Comparison of ENCODE assay signal across 8 cellular contexts in the genomic region with DNA sequence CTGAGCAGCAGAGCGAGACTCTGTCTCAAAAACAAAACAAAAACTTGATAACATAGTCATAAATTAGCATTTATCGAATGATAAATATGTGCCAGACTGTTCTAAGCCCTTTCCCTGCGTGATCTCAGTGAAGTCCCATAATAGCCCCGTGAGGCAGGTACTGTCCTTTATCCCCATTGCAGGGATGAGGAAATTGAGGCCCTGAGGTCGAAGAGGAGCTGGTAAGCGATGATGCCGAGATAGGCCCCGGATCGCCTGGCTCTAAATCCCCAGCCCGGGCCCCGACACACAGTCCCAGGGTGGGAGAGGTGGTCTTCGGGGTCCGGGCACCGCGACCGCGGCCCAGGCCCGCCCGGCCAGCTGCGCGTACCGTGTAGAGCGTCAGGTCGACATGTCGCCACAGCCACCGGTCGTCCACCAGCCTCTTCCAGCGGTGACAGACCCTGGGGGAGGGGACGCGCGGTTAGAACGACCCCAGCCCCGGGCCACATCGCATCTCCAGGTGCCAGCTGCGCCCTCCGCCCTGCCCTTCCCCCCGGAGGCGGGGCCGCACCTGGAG. TPM values are rescaled to one million over a fixed set of nuclear protein-coding genes. Genes with fewer than 3 reads are reported as not detected.
DNase-seq lines count a peak whose midpoint lies in the region; FAIRE-seq and TF ChIP-seq lines count a peak whose summit lies in the region.

No MANE protein-coding gene starts in this region.

- H3K27me3 ChIP-seq in right atrium auricular region (no peaks in the 10 kb centered on the region), spleen (replicated peaks in 1 of 7) (no peaks in the 10 kb centered on the region)

- DNase-seq in HFFc6 (no peak), right atrium auricular region (ENCODE audit: low spot score) (no peak), spleen (no peak), HEK293T (ENCODE audit: extremely low spot score) (no peak), RKO (ENCODE audit: low spot score) (no peak), LoVo (ENCODE audit: low spot score) (no peak), frontal cortex (ENCODE audit: low spot score in 2 of 2) (no peak)
- no peak for DNase-seq in activated CD4-positive, alpha-beta memory T cell treated with anti-CD3 and anti-CD28 coated beads for 36 hours

- H3K4me1 ChIP-seq in right atrium auricular region (peaks cover 0 to 25% of the 10 kb centered on the region in 2 donors), spleen (peaks cover 9 to 36% (median 24%) of the 10 kb centered on the region in 6 donors)

- peaks cover 27% of the 10 kb centered on the region for H3K4me1 Mint-ChIP-seq in HFFc6 (ENCODE audit: low read depth)
- peaks cover 30% of the 10 kb centered on the region for H3K4me1 Mint-ChIP-seq in activated CD4-positive, alpha-beta memory T cell treated with anti-CD3 and anti-CD28 coated beads for 36 hours (ENCODE audit: low read depth)

- H3K9me3 Mint-ChIP-seq in HFFc6 = no peaks in the 10 kb centered on the region
- peaks cover 11% of the 10 kb centered on the region for H3K9me3 Mint-ChIP-seq in activated CD4-positive, alpha-beta memory T cell treated with anti-CD3 and anti-CD28 coated beads for 36 hours

- H3K27ac ChIP-seq in right atrium auricular region (peak overlapping the region; percentile 94 to 96), spleen (peak overlapping the region; percentile 73 to 99 (median 94))

- H3K4me3 Mint-ChIP-seq in HFFc6 = peak overlapping the region; percentile 94
- H3K4me3 Mint-ChIP-seq in activated CD4-positive, alpha-beta memory T cell treated with anti-CD3 and anti-CD28 coated beads for 36 hours = peak overlapping the region; percentile 88

- intact Hi-C loops in activated CD4-positive, alpha-beta memory T cell treated with anti-CD3 and anti-CD28 coated beads for 36 hours (cut with micrococcal nuclease) = loop anchor here (2.0 kb wide), 1 partner anchor 49 kb away; the partner anchor contains the start of gene ZNF846
- intact Hi-C loops in spleen (cut with DNase I; ENCODE audit: low total_unique reads) = no loop called here

- CTCF ChIA-PET in activated CD4-positive, alpha-beta memory T cell treated with anti-CD3 and anti-CD28 coated beads for 36 hours (lab: Charles Lee) = interaction anchor here (0.7 to 1.0 kb wide), 2 partner anchors 9 to 24 kb away, joined by 3 read pairs; no protein-coding TSS in a partner anchor
- CTCF ChIA-PET in HEK293T (lab: Yijun Ruan, JAX) = no interaction called here

- peak overlapping the region; percentile 84 to 92 for H3K4me3 ChIP-seq in right atrium auricular region
- peak overlapping the region; percentile 72 to 97 (median 90) for H3K4me3 ChIP-seq in spleen

- peaks cover 1% of the 10 kb centered on the region for H3K27me3 Mint-ChIP-seq in HFFc6 (ENCODE audit: insufficient read depth)
- no peaks in the 10 kb centered on the region for H3K27me3 Mint-ChIP-seq in activated CD4-positive, alpha-beta memory T cell treated with anti-CD3 and anti-CD28 coated beads for 36 hours

- TF ChIP-seq CTCF in HFFc6 (IDR thresholded peaks at IDR 0.05) = no peak
- no peak for TF ChIP-seq CTCF in right atrium auricular region (IDR thresholded peaks at IDR 0.05)
- TF ChIP-seq CTCF in spleen (IDR thresholded peaks at IDR 0.05 in 8 of 11, conservative IDR thresholded peaks at IDR 0.05 in 3 of 11) = no peak

- H3K27ac Mint-ChIP-seq in HFFc6 = peak overlapping the region; percentile 95
- peak overlapping the region; percentile 91 for H3K27ac Mint-ChIP-seq in activated CD4-positive, alpha-beta memory T cell treated with anti-CD3 and anti-CD28 coated beads for 36 hours

- no peak for FAIRE-seq in frontal cortex (lab: Jason Lieb, UNC)

- H3K36me3 ChIP-seq in right atrium auricular region (peaks cover 11% of the 10 kb centered on the region), spleen (peaks cover 0 to 34% (median 8%) of the 10 kb centered on the region in 6 donors)

- 4 to 18% (median 5%) methylated on average over 10 to 39 of the region's 39 CpGs for WGBS in spleen, 5 donors

- POLR2A ChIA-PET in activated CD4-positive, alpha-beta memory T cell treated with anti-CD3 and anti-CD28 coated beads for 36 hours (lab: Charles Lee) = interaction anchor here (1.0 kb wide), 1 partner anchor 9 kb away, joined by 8 read pairs; the partner anchor contains the start of gene UBL5
- POLR2A ChIA-PET in HEK293T (lab: Yijun Ruan, JAX) = interaction anchor here (1.0 to 1.9 kb wide), 4 partner anchors 9 to 383 kb away, joined by 3 to 25 read pairs (median 4); partner anchors contain the start of genes UBL5, ZNF266 and ZNF846

- no peak for TF ChIP-seq POLR2A in spleen (IDR thresholded peaks at IDR 0.05)

- H3K9me3 ChIP-seq in right atrium auricular region (no peaks in the 10 kb centered on the region), spleen (peaks cover 0 to 19% (median 12%) of the 10 kb centered on the region in 8 donors)

- peaks cover 21% of the 10 kb centered on the region for H3K36me3 Mint-ChIP-seq in HFFc6 (ENCODE audit: low read depth)
- peaks cover 25% of the 10 kb centered on the region for H3K36me3 Mint-ChIP-seq in activated CD4-positive, alpha-beta memory T cell treated with anti-CD3 and anti-CD28 coated beads for 36 hours

TF ChIP-seq in HEK293T, 16 proteins besides CTCF, POLR2A, EP300 and RAD21:
- TF ChIP-seq FOXK2 (IDR thresholded peaks at IDR 0.05) (no peak), SP1 (IDR thresholded peaks at IDR 0.05) (no peak), ELF4 (IDR thresholded peaks at IDR 0.05) (no peak), BHLHE40 (IDR thresholded peaks at IDR 0.05; ENCODE audit: borderline replicate concordance) (no peak), L3MBTL2 (conservative IDR thresholded peaks at IDR 0.05) (no peak), LEF1 (IDR thresholded peaks at IDR 0.05; ENCODE audit: borderline replicate concordance) (no peak), CTBP1 (IDR thresholded peaks at IDR 0.05; ENCODE audit: borderline replicate concordance) (no peak), ZNF384 (IDR thresholded peaks at IDR 0.05) (no peak), SUZ12 (IDR thresholded peaks at IDR 0.05) (no peak), FOXM1 (IDR thresholded peaks at IDR 0.05; ENCODE audit: borderline replicate concordance) (no peak), TARDBP (IDR thresholded peaks at IDR 0.05) (no peak)
- TF ChIP-seq, protein P1, sequence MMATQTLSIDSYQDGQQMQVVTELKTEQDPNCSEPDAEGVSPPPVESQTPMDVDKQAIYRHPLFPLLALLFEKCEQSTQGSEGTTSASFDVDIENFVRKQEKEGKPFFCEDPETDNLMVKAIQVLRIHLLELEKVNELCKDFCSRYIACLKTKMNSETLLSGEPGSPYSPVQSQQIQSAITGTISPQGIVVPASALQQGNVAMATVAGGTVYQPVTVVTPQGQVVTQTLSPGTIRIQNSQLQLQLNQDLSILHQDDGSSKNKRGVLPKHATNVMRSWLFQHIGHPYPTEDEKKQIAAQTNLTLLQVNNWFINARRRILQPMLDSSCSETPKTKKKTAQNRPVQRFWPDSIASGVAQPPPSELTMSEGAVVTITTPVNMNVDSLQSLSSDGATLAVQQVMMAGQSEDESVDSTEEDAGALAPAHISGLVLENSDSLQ (IDR thresholded peaks at IDR 0.05) = no peak

RNA-seq across cellular contexts. Expression of gene FBXL12, which starts 0.6 kb away (rescaled TPM):
- total RNA-seq in HFFc6 (2021; fragmentation: NEBNext Ultra II Directional; extraction: Animal tissue kit (Norgen Biotek cat#: 25700)) = 10 to 100 TPM; 25.2 to 29.0 (median 27.2) TPM
- total RNA-seq in activated CD4-positive, alpha-beta memory T cell treated with anti-CD3 and anti-CD28 coated beads for 36 hours = 10 to 100 TPM; 20.7 to 22.0 TPM
- total RNA-seq in right atrium auricular region (10 to 100 TPM; 10.2 to 15.8 TPM), spleen (10 to 100 TPM; 19.8 to 31.9 (median 22.9) TPM), frontal cortex (6.5 TPM)
- polyA plus RNA-seq in spleen = 10 to 100 TPM; 14.5 to 18.1 (median 16.0) TPM

RNA-seq across cellular contexts. Expression of gene UBL5, which starts 9.5 kb away (rescaled TPM):
- 100 to 1,000 TPM; 365 to 483 (median 418) TPM for total RNA-seq in HFFc6 (2021; fragmentation: NEBNext Ultra II Directional; extraction: Animal tissue kit (Norgen Biotek cat#: 25700))
- 100 to 1,000 TPM; 334 to 346 TPM for total RNA-seq in activated CD4-positive, alpha-beta memory T cell treated with anti-CD3 and anti-CD28 coated beads for 36 hours
- 100 to 1,000 TPM; 677 to 684 TPM for total RNA-seq in right atrium auricular region
- total RNA-seq in spleen = 100 to 1,000 TPM; 180 to 286 (median 224) TPM
- polyA plus RNA-seq in spleen = 100 to 1,000 TPM; 615 to 778 (median 743) TPM
- 97.4 TPM for total RNA-seq in frontal cortex

RNA-seq across cellular contexts. Expression of gene PIN1, which starts 16.9 kb away (rescaled TPM):
- 100 to 1,000 TPM; 113 to 153 (median 120) TPM for total RNA-seq in HFFc6 (2021; fragmentation: NEBNext Ultra II Directional; extraction: Animal tissue kit (Norgen Biotek cat#: 25700))
- total RNA-seq in activated CD4-positive, alpha-beta memory T cell treated with anti-CD3 and anti-CD28 coated beads for 36 hours = 10 to 100 TPM; 85.4 to 86.1 TPM
- total RNA-seq in right atrium auricular region (100 to 1,000 TPM; 111 to 125 TPM), spleen (10 to 100 TPM; 37.7 to 53.2 (median 46.8) TPM), frontal cortex (67.3 TPM)
- 10 to 100 TPM; 60.8 to 86.1 (median 77.7) TPM for polyA plus RNA-seq in spleen

RNA-seq across cellular contexts. Expression of gene ZNF846, which starts 49.7 kb away (rescaled TPM):
- 1 to 10 TPM; 3.9 to 6.2 (median 4.9) TPM for total RNA-seq in HFFc6 (2021; fragmentation: NEBNext Ultra II Directional; extraction: Animal tissue kit (Norgen Biotek cat#: 25700))
- 1 to 10 TPM; 3.9 to 4.9 TPM for total RNA-seq in activated CD4-positive, alpha-beta memory T cell treated with anti-CD3 and anti-CD28 coated beads for 36 hours
- total RNA-seq in right atrium auricular region (1 to 10 TPM; 8.0 to 8.4 TPM), spleen (10 to 100 TPM in 6 of 7 donors, 1 to 10 TPM in 1; 7.8 to 24.0 (median 17.0) TPM), frontal cortex (17.1 TPM)
- 1 to 10 TPM; 4.8 to 5.9 (median 5.5) TPM for polyA plus RNA-seq in spleen
